Comparison of ENCODE assay signal across 26 cellular contexts in genomic region chr7:137484326-137484725, GRCh38.
"Had no signal": no experiment of that assay in that cellular context is flagged by ENCODE, and none has a peak within 500 bp of the region (broad histone marks: within the 10 kb centered on the region; RNA-seq: fewer than 3 reads in every experiment).

No MANE protein-coding gene starts in this region.

- H3K27me3 ChIP-seq: heart right ventricle, hepatocyte, neutrophil, spleen, tibial nerve, uterus had no signal

- H3K4me1 ChIP-seq: heart right ventricle, left ventricle myocardium inferior, parathyroid adenoma, psoas muscle, spleen, tibial nerve, uterus had no signal

- H3K27me3 Mint-ChIP-seq: natural killer cell treated with Interleukin-12 subunit alpha and Interleukin-12 subunit beta and Interleukin-15 and Interleukin-18, amount 100 ng/mL, for 72 hours; stimulated activated memory B cell treated with anti-CD40 and anti-IgM and Interleukin-4, amounts not matched to agents 10 μg/mL and 1 μg/mL and 100 μg/mL, for 72 hours; stimulated activated naive CD8-positive, alpha-beta T cell treated with anti-CD3 and anti-CD28 coated beads, Interleukin-15, amount 100 ng/mL, for 72 hours had no signal

- ATAC-seq: heart right ventricle; naive thymus-derived CD4-positive, alpha-beta T cell; natural killer cell treated with Interleukin-12 subunit alpha and Interleukin-12 subunit beta and Interleukin-15 and Interleukin-18, amount 100 ng/mL, for 72 hours; psoas muscle; right cardiac atrium; sciatic nerve; stimulated activated memory B cell treated with anti-CD40 and anti-IgM and Interleukin-4, amounts not matched to agents 10 μg/mL and 1 μg/mL and 100 μg/mL, for 72 hours; stimulated activated naive CD8-positive, alpha-beta T cell treated with anti-CD3 and anti-CD28 coated beads, Interleukin-15, amount 100 ng/mL, for 72 hours had no signal

- DNase-seq: heart right ventricle; islet precursor cell; left ventricle myocardium inferior; mesendoderm; naive thymus-derived CD4-positive, alpha-beta T cell; occipital lobe; psoas muscle; right cardiac atrium; spleen; stimulated activated CD4-positive, alpha-beta T cell treated with anti-CD3 and anti-CD28 coated beads, Interleukin-4, amount 100 ng/mL, for 24 hours; stimulated activated CD8-positive, alpha-beta memory T cell treated with anti-CD3 and anti-CD28 coated beads, Interleukin-4, amount 100 ng/mL, for 48 hours; stimulated activated naive CD4-positive, alpha-beta T cell treated with Interleukin-2 at 50 U/mL for 16 hours; stimulated activated naive CD8-positive, alpha-beta T cell treated with anti-CD3 and anti-CD28 coated beads, Interleukin-15, amount 100 ng/mL, for 72 hours; substantia nigra; uterus had no signal

- H3K27ac Mint-ChIP-seq: mesothelial cell of epicardium; naive thymus-derived CD4-positive, alpha-beta T cell; natural killer cell treated with Interleukin-12 subunit alpha and Interleukin-12 subunit beta and Interleukin-15 and Interleukin-18, amount 100 ng/mL, for 72 hours; stimulated activated memory B cell treated with anti-CD40 and anti-IgM and Interleukin-4, amounts not matched to agents 10 μg/mL and 1 μg/mL and 100 μg/mL, for 72 hours; type B pancreatic cell had no signal

- H3K4me2 ChIP-seq: hepatocyte had no signal

- H3K79me2 ChIP-seq: hepatocyte, parathyroid adenoma had no signal

- H3K27ac ChIP-seq: heart right ventricle, hepatocyte, left ventricle myocardium inferior, neutrophil, parathyroid adenoma, psoas muscle, skin epidermis, spleen, tibial nerve, uterus had no signal

- H3K4me1 Mint-ChIP-seq: mesothelial cell of epicardium; naive thymus-derived CD4-positive, alpha-beta T cell; stimulated activated memory B cell treated with anti-CD40 and anti-IgM and Interleukin-4, amounts not matched to agents 10 μg/mL and 1 μg/mL and 100 μg/mL, for 72 hours; stimulated activated naive CD8-positive, alpha-beta T cell treated with anti-CD3 and anti-CD28 coated beads, Interleukin-15, amount 100 ng/mL, for 72 hours had no signal

- H3K4me3 ChIP-seq: heart right ventricle, hepatocyte, left ventricle myocardium inferior, lung, psoas muscle, skin epidermis, spleen, tibial nerve, uterus had no signal

- H3K9me3 ChIP-seq: left ventricle myocardium inferior, neutrophil, psoas muscle, spleen, tibial nerve, uterus had no signal

- H2AFZ ChIP-seq: hepatocyte, parathyroid adenoma had no signal

- H3K36me3 ChIP-seq: heart right ventricle, left ventricle myocardium inferior, neutrophil, spleen, tibial nerve, uterus had no signal

- H3K4me3 Mint-ChIP-seq: mesothelial cell of epicardium; naive thymus-derived CD4-positive, alpha-beta T cell; natural killer cell treated with Interleukin-12 subunit alpha and Interleukin-12 subunit beta and Interleukin-15 and Interleukin-18, amount 100 ng/mL, for 72 hours; stimulated activated memory B cell treated with anti-CD40 and anti-IgM and Interleukin-4, amounts not matched to agents 10 μg/mL and 1 μg/mL and 100 μg/mL, for 72 hours; stimulated activated naive CD8-positive, alpha-beta T cell treated with anti-CD3 and anti-CD28 coated beads, Interleukin-15, amount 100 ng/mL, for 72 hours; type B pancreatic cell had no signal

- H3K36me3 Mint-ChIP-seq: mesothelial cell of epicardium; naive thymus-derived CD4-positive, alpha-beta T cell; natural killer cell treated with Interleukin-12 subunit alpha and Interleukin-12 subunit beta and Interleukin-15 and Interleukin-18, amount 100 ng/mL, for 72 hours; stimulated activated memory B cell treated with anti-CD40 and anti-IgM and Interleukin-4, amounts not matched to agents 10 μg/mL and 1 μg/mL and 100 μg/mL, for 72 hours; type B pancreatic cell had no signal

- H3K9ac ChIP-seq: parathyroid adenoma had no signal
